In the genomic region with DNA sequence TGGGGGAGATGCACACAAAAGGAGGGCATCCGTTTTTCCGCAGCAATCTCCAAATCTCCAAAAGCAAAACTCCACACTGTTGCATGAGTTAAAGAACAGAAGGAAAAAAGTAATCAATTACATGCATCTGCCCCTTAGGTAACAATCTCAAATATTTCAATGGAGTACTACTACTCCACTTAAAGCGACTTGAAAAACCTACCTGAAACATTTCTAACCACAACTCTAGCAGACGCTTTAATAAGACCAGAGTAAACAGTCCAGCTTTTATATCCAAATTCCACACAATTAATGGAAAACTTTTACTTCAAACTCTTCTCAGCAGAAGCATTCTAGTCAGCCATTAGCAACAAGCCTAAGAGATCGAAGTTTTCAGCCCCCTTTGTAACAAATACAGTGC, we compare ENCODE assay signal across 23 cellular contexts.
"Had no signal": no experiment of that assay in that cellular context is flagged by ENCODE, and none has a peak within 500 bp of the region (broad histone marks: within the 10 kb centered on the region; RNA-seq: fewer than 3 reads in every experiment).

No MANE protein-coding gene starts in this region.

- H3K27ac Mint-ChIP-seq: activated naive CD4-positive, alpha-beta T cell treated with anti-CD3 and anti-CD28 coated beads for 36 hours; activated T-helper 2 cell treated with anti-CD3 and anti-CD28 coated beads, Interferon-gamma antibody, Interleukin-2, Interleukin-4, amounts not matched to agents 10 μg/mL and 5 μg/mL and 100 μg/mL, durations not matched to agents 14 hours and 24 hours and 36 hours; type B pancreatic cell had no signal

- H3K27me3 ChIP-seq: ascending aorta, breast epithelium, esophagus muscularis mucosa, gastroesophageal sphincter, heart right ventricle, neutrophil, right lobe of liver, SJSA1, stomach had no signal

- DNase-seq: activated naive CD4-positive, alpha-beta T cell treated with anti-CD3 and anti-CD28 coated beads for 36 hours; cerebellar nuclear complex; cortex of kidney; heart right ventricle; immature natural killer cell; kidney glomerular epithelial cell; left ventricle myocardium superior; mesenchymal stem cell; naive thymus-derived CD8-positive, alpha-beta T cell; right lobe of liver; small intestine; stimulated activated CD4-positive, alpha-beta T cell treated with anti-CD3 and anti-CD28 coated beads, Interleukin-15, amount 100 ng/mL, for 24 hours; stimulated activated CD4-positive, alpha-beta T cell treated with anti-CD3 and anti-CD28 coated beads, Interleukin-4, amount 100 ng/mL, for 1 hour; stomach had no signal

- H3K9me3 ChIP-seq: ascending aorta, breast epithelium, esophagus muscularis mucosa, gastroesophageal sphincter, heart right ventricle, neutrophil, right lobe of liver, SJSA1, stomach had no signal

- H3K4me3 ChIP-seq: ascending aorta, breast epithelium, esophagus muscularis mucosa, gastroesophageal sphincter, heart right ventricle, right lobe of liver, SJSA1, stomach had no signal

- H3K4me3 Mint-ChIP-seq: activated naive CD4-positive, alpha-beta T cell treated with anti-CD3 and anti-CD28 coated beads for 36 hours; immature natural killer cell; type B pancreatic cell had no signal

- H3K4me1 ChIP-seq: breast epithelium had no signal

- H3K27ac ChIP-seq: ascending aorta, breast epithelium, esophagus muscularis mucosa, gastroesophageal sphincter, heart right ventricle, neutrophil, parathyroid adenoma, right lobe of liver, SJSA1, stomach had no signal

- H3K9me3 Mint-ChIP-seq: activated naive CD4-positive, alpha-beta T cell treated with anti-CD3 and anti-CD28 coated beads for 36 hours; activated T-helper 2 cell treated with anti-CD3 and anti-CD28 coated beads, Interferon-gamma antibody, Interleukin-2, Interleukin-4, amounts not matched to agents 10 μg/mL and 5 μg/mL and 100 μg/mL, durations not matched to agents 14 hours and 24 hours and 36 hours; immature natural killer cell; naive thymus-derived CD8-positive, alpha-beta T cell; type B pancreatic cell had no signal

- ATAC-seq: gastroesophageal sphincter; heart right ventricle; left ventricle myocardium superior; naive thymus-derived CD8-positive, alpha-beta T cell; right lobe of liver had no signal

- H2AFZ ChIP-seq: parathyroid adenoma had no signal

- H3K27me3 Mint-ChIP-seq: naive thymus-derived CD8-positive, alpha-beta T cell; type B pancreatic cell had no signal
